In genomic region chr10:115164220-115164619, GRCh38 we compare ENCODE assay signal across 32 cellular contexts.
"Had no signal": no experiment of that assay in that cellular context is flagged by ENCODE, and none has a peak within 500 bp of the region (broad histone marks: within the 10 kb centered on the region; RNA-seq: fewer than 3 reads in every experiment).

No MANE protein-coding gene starts in this region.

- ATAC-seq: activated CD8-positive, alpha-beta memory T cell treated with anti-CD3 and anti-CD28 coated beads, Interleukin-2, amount 10 ng/mL, durations not matched to agents 7 days and 5 days; activated naive CD8-positive, alpha-beta T cell treated with anti-CD3 and anti-CD28 coated beads, Interleukin-2, amount 50 U/mL, for 24 hours; K562 had no signal

- FAIRE-seq: bronchial epithelial cell, K562 had no signal

- DNase-seq: activated B cell treated with CpG ODN at 0.5 μM for 24 hours; activated CD4-positive, alpha-beta memory T cell treated with anti-CD3 and anti-CD28 coated beads, Interleukin-2, amount 10 ng/mL, durations not matched to agents 7 days and 5 days; activated CD4-positive, alpha-beta T cell treated with anti-CD3 and anti-CD28 coated beads for 1 hour; activated CD4-positive, alpha-beta T cell treated with anti-CD3 and anti-CD28 coated beads for 48 hours; activated CD8-positive, alpha-beta memory T cell treated with anti-CD3 and anti-CD28 coated beads for 24 hours; activated CD8-positive, alpha-beta memory T cell treated with anti-CD3 and anti-CD28 coated beads, Interleukin-2, amount 10 ng/mL, durations not matched to agents 7 days and 5 days; activated CD8-positive, alpha-beta memory T cell treated with anti-CD3 and anti-CD28 coated beads, Interleukin-2, amount 50 U/mL, for 48 hours; activated effector memory CD4-positive, alpha-beta T cell treated with Interleukin-2 at 50 U/mL for 16 hours; activated naive CD4-positive, alpha-beta T cell treated with anti-CD3 and anti-CD28 coated beads, Interleukin-2, amount 10 ng/mL, durations not matched to agents 7 days and 5 days; activated naive CD8-positive, alpha-beta T cell treated with anti-CD3 and anti-CD28 coated beads, Interleukin-2, amount 50 U/mL, for 24 hours; activated T-cell treated with anti-CD3 and anti-CD28 coated beads, Interleukin-2, amount 50 U/mL, for 48 hours; anterior cingulate cortex; caudate nucleus; cerebellar nuclear complex; MV-4-11; NCI-H1092; NCI-H1436 treated with DMSO at 0.1 percent for 48 hours; NCI-H1694 treated with DMSO at 0.1 percent for 48 hours; NCI-H2029; NCI-H345; NCI-H526; NCI-H748 treated with DMSO at 0.1 percent for 48 hours; NK-92 treated with Interleukin-12 subunit alpha and Interleukin-12 subunit beta, amount 100 ng/mL, for 24 hours; Peyer's patch; RPMI8226; SHP77 treated with DMSO at 0.1 percent for 48 hours; SW 1271; T-helper 1 cell; T-helper 2 cell; T-helper 9 cell had no signal
